Comparison of ENCODE assay signal across 30 cellular contexts in the genomic region with DNA sequence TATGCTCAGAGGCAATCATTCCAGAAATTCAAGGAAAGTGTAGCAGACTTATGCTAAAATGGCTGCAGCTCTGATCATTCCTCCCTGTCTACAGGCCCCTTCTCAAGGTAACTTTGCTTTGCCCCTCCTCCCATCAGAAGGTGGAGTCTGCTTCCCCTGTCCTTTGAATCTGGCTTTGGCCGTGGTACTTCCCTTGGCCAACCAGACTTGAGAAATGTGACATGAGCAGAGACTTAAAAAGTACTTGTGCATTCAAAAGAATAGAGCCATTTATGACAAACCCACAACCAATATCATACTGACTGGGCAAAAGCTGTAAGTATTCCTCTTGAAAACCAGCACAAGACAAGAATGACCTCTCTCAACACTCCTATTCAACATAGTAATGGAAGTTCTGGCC. TPM values are rescaled to one million over a fixed set of nuclear protein-coding genes. Genes with fewer than 3 reads are reported as not detected.
"Had no signal": no experiment of that assay in that cellular context is flagged by ENCODE, and none has a peak within 500 bp of the region (broad histone marks: within the 10 kb centered on the region; RNA-seq: fewer than 3 reads in every experiment).

No MANE protein-coding gene starts in this region.

- H3K79me2 ChIP-seq: hepatocyte had no signal

- DNase-seq: colonic mucosa; effector CD8-positive, alpha-beta T cell; endodermal cell; foreskin fibroblast; heart left ventricle; left cardiac atrium; left lung; mesendoderm; midbrain; naive thymus-derived CD4-positive, alpha-beta T cell; occipital lobe; ovary; posterior cingulate gyrus; psoas muscle; right cardiac atrium; stimulated activated CD4-positive, alpha-beta T cell treated with anti-CD3 and anti-CD28 coated beads, Interleukin-15, amount 100 ng/mL, for 24 hours; stimulated activated CD4-positive, alpha-beta T cell treated with anti-CD3 and anti-CD28 coated beads, Interleukin-2, amount 100 ng/mL, for 48 hours; stimulated activated naive B cell treated with anti-CD40 and anti-IgM and Interleukin-4, amounts not matched to agents 10 μg/mL and 1 μg/mL and 100 μg/mL, for 72 hours; stimulated activated naive CD8-positive, alpha-beta T cell treated with anti-CD3 and anti-CD28 coated beads, Interleukin-15, amount 100 ng/mL, for 72 hours; transverse colon; upper lobe of right lung; uterus had no signal

- H3K4me2 ChIP-seq: hepatocyte had no signal

- ATAC-seq: esophagus mucosa; gastroesophageal sphincter; heart left ventricle; left cardiac atrium; left lung; naive thymus-derived CD4-positive, alpha-beta T cell; psoas muscle; right cardiac atrium; stimulated activated naive B cell treated with anti-CD40 and anti-IgM and Interleukin-4, amounts not matched to agents 10 μg/mL and 1 μg/mL and 100 μg/mL, for 72 hours; stimulated activated naive CD8-positive, alpha-beta T cell treated with anti-CD3 and anti-CD28 coated beads, Interleukin-15, amount 100 ng/mL, for 72 hours; upper lobe of right lung had no signal

- H3K27me3 Mint-ChIP-seq: dendritic cell treated with granulocyte-macrophage colony-stimulating factor and Interleukin-4, amounts not matched to agents 40 ng/mL and 50 ng/mL, for 4 days; naive thymus-derived CD4-positive, alpha-beta T cell; stimulated activated naive B cell treated with anti-CD40 and anti-IgM and Interleukin-4, amounts not matched to agents 10 μg/mL and 1 μg/mL and 100 μg/mL, for 72 hours; stimulated activated naive CD8-positive, alpha-beta T cell treated with anti-CD3 and anti-CD28 coated beads, Interleukin-15, amount 100 ng/mL, for 72 hours had no signal

- H3K4me1 ChIP-seq: colonic mucosa, gastroesophageal sphincter, heart left ventricle, left lung, psoas muscle, suprapubic skin, transverse colon, upper lobe of right lung, uterus had no signal

- H3K27ac Mint-ChIP-seq: dendritic cell treated with granulocyte-macrophage colony-stimulating factor and Interleukin-4, amounts not matched to agents 40 ng/mL and 50 ng/mL, for 4 days; endodermal cell; naive thymus-derived CD4-positive, alpha-beta T cell; nephron; stimulated activated naive B cell treated with anti-CD40 and anti-IgM and Interleukin-4, amounts not matched to agents 10 μg/mL and 1 μg/mL and 100 μg/mL, for 72 hours; stimulated activated naive CD8-positive, alpha-beta T cell treated with anti-CD3 and anti-CD28 coated beads, Interleukin-15, amount 100 ng/mL, for 72 hours had no signal

- H3K4me3 ChIP-seq: colonic mucosa, gastroesophageal sphincter, heart left ventricle, hepatocyte, left lung, ovary, psoas muscle, skin epidermis, suprapubic skin, transverse colon, upper lobe of right lung, uterus had no signal

- H3K4me1 Mint-ChIP-seq: endodermal cell; naive thymus-derived CD4-positive, alpha-beta T cell; nephron; stimulated activated naive B cell treated with anti-CD40 and anti-IgM and Interleukin-4, amounts not matched to agents 10 μg/mL and 1 μg/mL and 100 μg/mL, for 72 hours; stimulated activated naive CD8-positive, alpha-beta T cell treated with anti-CD3 and anti-CD28 coated beads, Interleukin-15, amount 100 ng/mL, for 72 hours had no signal

- H3K36me3 ChIP-seq: colonic mucosa, gastroesophageal sphincter, heart left ventricle, left lung, ovary, suprapubic skin, transverse colon, upper lobe of right lung, uterus had no signal

- H2AFZ ChIP-seq: hepatocyte had no signal

- H3K27ac ChIP-seq: colonic mucosa, epithelial cell of prostate, gastroesophageal sphincter, heart left ventricle, hepatocyte, left lung, ovary, psoas muscle, skin epidermis, suprapubic skin, transverse colon, upper lobe of right lung, uterus had no signal

- H3K27me3 ChIP-seq: colonic mucosa, gastroesophageal sphincter, heart left ventricle, hepatocyte, left lung, ovary, suprapubic skin, transverse colon, upper lobe of right lung, uterus had no signal

- H3K4me3 Mint-ChIP-seq: dendritic cell treated with granulocyte-macrophage colony-stimulating factor and Interleukin-4, amounts not matched to agents 40 ng/mL and 50 ng/mL, for 4 days; endodermal cell; naive thymus-derived CD4-positive, alpha-beta T cell; nephron; stimulated activated naive B cell treated with anti-CD40 and anti-IgM and Interleukin-4, amounts not matched to agents 10 μg/mL and 1 μg/mL and 100 μg/mL, for 72 hours; stimulated activated naive CD8-positive, alpha-beta T cell treated with anti-CD3 and anti-CD28 coated beads, Interleukin-15, amount 100 ng/mL, for 72 hours had no signal

- H3K36me3 Mint-ChIP-seq: naive thymus-derived CD4-positive, alpha-beta T cell; stimulated activated naive B cell treated with anti-CD40 and anti-IgM and Interleukin-4, amounts not matched to agents 10 μg/mL and 1 μg/mL and 100 μg/mL, for 72 hours had no signal

RNA-seq across cellular contexts. Expression of gene NCKAP5, which starts 59.5 kb away (rescaled TPM):
- polyA plus RNA-seq: naive thymus-derived CD4-positive, alpha-beta T cell had no signal
